Comparison of ENCODE assay signal across 8 cellular contexts in genomic region chr11:47766363-47767227, GRCh38. TPM values are rescaled to one million over a fixed set of nuclear protein-coding genes. Genes with fewer than 3 reads are reported as not detected.
A peak's percentile ranks its signal among the peaks of the same experiment; 100 is the strongest.
DNase-seq lines count a peak whose midpoint lies in the region; ATAC-seq and TF ChIP-seq lines count a peak whose summit lies in the region.

No MANE protein-coding gene starts in this region.

- ATAC-seq in GM18909 (IDR thresholded peaks at IDR 0.05; ENCODE audit: poor library complexity, unreplicated experiment) = peak; percentile 38
- peak; percentile 34 for ATAC-seq in HG03175 (IDR thresholded peaks at IDR 0.05; ENCODE audit: unreplicated experiment)
- ATAC-seq in PC-3 = peak; percentile 18
- peak; percentile 57 for ATAC-seq in activated T-helper 17 cell treated with anti-CD3 and anti-CD28 coated beads, Interleukin-2, amount 50 U/mL, for 72 hours (replicated peaks)
- peak; percentile 53 for ATAC-seq in stimulated activated naive CD8-positive, alpha-beta T cell treated with anti-CD3 and anti-CD28 coated beads, Interleukin-15, Interleukin-2, amounts not matched to agents 100 U/mL and 50 U/mL, for 24 hours

- no peaks in the 10 kb centered on the region for H3K9me3 Mint-ChIP-seq in activated T-helper 17 cell treated with anti-CD3 and anti-CD28 coated beads, Interleukin-2, amount 50 U/mL, for 72 hours
- H3K9me3 Mint-ChIP-seq in nephron progenitor cell = no peaks in the 10 kb centered on the region

- CTCF ChIA-PET in PC-3 (lab: Charles Lee) = no interaction called here

- no peaks in the 10 kb centered on the region for H3K9me3 ChIP-seq in PC-3 (ENCODE audit: low read length)

- peaks cover 22% of the 10 kb centered on the region for H3K36me3 ChIP-seq in PC-3 (ENCODE audit: low read depth, low read length)

- H3K27ac ChIP-seq in PC-3 (ENCODE audit: low read length) = peak overlapping the region; percentile 73

- BruUV-seq in PC-3 (replicated peaks; lab: Mats Ljungman, UMichigan) = TSS peak; percentile 43

- no peaks in the 10 kb centered on the region for H3K27me3 Mint-ChIP-seq in activated T-helper 17 cell treated with anti-CD3 and anti-CD28 coated beads, Interleukin-2, amount 50 U/mL, for 72 hours
- H3K27me3 Mint-ChIP-seq in nephron progenitor cell (ENCODE audit: low read depth, poor library complexity) = no peaks in the 10 kb centered on the region

- no peaks in the 10 kb centered on the region for H3F3A ChIP-seq in PC-3 (ENCODE audit: low read length, unreplicated experiment)

- peak overlapping the region; percentile 41 for H2AFZ ChIP-seq in PC-3 (ENCODE audit: low read length)

- H3K4me3 ChIP-seq in PC-3 (ENCODE audit: low read length) (peak overlapping the region; percentile 99), fibroblast of pulmonary artery (replicated peaks; ENCODE audit: low read depth, low read length) (peak overlapping the region; percentile 95)

- H3K27me3 ChIP-seq in PC-3 (ENCODE audit: low read length) = no peaks in the 10 kb centered on the region

- H3K36me3 Mint-ChIP-seq in activated T-helper 17 cell treated with anti-CD3 and anti-CD28 coated beads, Interleukin-2, amount 50 U/mL, for 72 hours (ENCODE audit: low read depth) = peaks cover 50% of the 10 kb centered on the region
- peaks cover 24% of the 10 kb centered on the region for H3K36me3 Mint-ChIP-seq in nephron progenitor cell (ENCODE audit: low read depth)

- intact Hi-C loops in PC-3 (cut with micrococcal nuclease) = loop anchor here (5.0 kb wide), 2 partner anchors 81 to 124 kb away; partner anchors contain the start of genes MTCH2 and NUP160

- H3K27ac Mint-ChIP-seq in activated T-helper 17 cell treated with anti-CD3 and anti-CD28 coated beads, Interleukin-2, amount 50 U/mL, for 72 hours = peak overlapping the region; percentile 99
- H3K27ac Mint-ChIP-seq in nephron progenitor cell = peak overlapping the region; percentile 99

- peaks cover 62% of the 10 kb centered on the region for H3K79me2 ChIP-seq in PC-3 (ENCODE audit: low read length)

- peaks cover 16% of the 10 kb centered on the region for H3K4me1 ChIP-seq in PC-3 (ENCODE audit: insufficient read depth, low read length)

- POLR2A ChIA-PET in PC-3 (lab: Charles Lee; ENCODE audit: unreplicated experiment) = interaction anchor here (0.6 kb wide), 1 partner anchor 547 kb away, joined by 3 read pairs; no protein-coding TSS in a partner anchor

- H4K20me1 ChIP-seq in PC-3 (ENCODE audit: low read length) = peaks cover 14% of the 10 kb centered on the region

- H3K9me2 ChIP-seq in PC-3 (replicated peaks; ENCODE audit: low read length) = no peaks in the 10 kb centered on the region

- DNase-seq in AML-193 (lab: John Stamatoyannopoulos, UW) (peak; percentile 35 to 40), PC-3 (peak; percentile 39), fibroblast of pulmonary artery (ENCODE audit: low read depth) (peak; percentile 62), nephron progenitor cell (peak; percentile 46)
- peak; percentile 79 for DNase-seq in stimulated activated naive CD8-positive, alpha-beta T cell treated with anti-CD3 and anti-CD28 coated beads, Interleukin-15, Interleukin-2, amounts not matched to agents 100 U/mL and 50 U/mL, for 24 hours

- peaks cover 10% of the 10 kb centered on the region for H3K4me1 Mint-ChIP-seq in activated T-helper 17 cell treated with anti-CD3 and anti-CD28 coated beads, Interleukin-2, amount 50 U/mL, for 72 hours
- H3K4me1 Mint-ChIP-seq in nephron progenitor cell = peaks cover 38% of the 10 kb centered on the region

- H3K4me3 Mint-ChIP-seq in activated T-helper 17 cell treated with anti-CD3 and anti-CD28 coated beads, Interleukin-2, amount 50 U/mL, for 72 hours = peak overlapping the region; percentile 96
- H3K4me3 Mint-ChIP-seq in nephron progenitor cell = peak overlapping the region; percentile 91

- peak overlapping the region; percentile 98 for H3K4me2 ChIP-seq in PC-3 (ENCODE audit: low read length)

- no peak for TF ChIP-seq CTCF in PC-3 (conservative IDR thresholded peaks at IDR 0.05; ENCODE audit: low read depth, low read length)
- TF ChIP-seq CTCF in fibroblast of pulmonary artery (IDR thresholded peaks at IDR 0.05; ENCODE audit: low read length, missing control alignments) = no peak
- TF ChIP-seq CTCF in nephron progenitor cell (IDR thresholded peaks at IDR 0.05) = no peak

- H3K9ac ChIP-seq in PC-3 (ENCODE audit: low read length) = peak overlapping the region; percentile 99

RNA-seq across cellular contexts. Expression of gene FNBP4, which starts 0.5 kb away (rescaled TPM):
- total RNA-seq in PC-3 (2014; rRNA removed) = 37.4 and 60.1 TPM in 2 replicates
- total RNA-seq in activated T-helper 17 cell treated with anti-CD3 and anti-CD28 coated beads, Interleukin-2, amount 50 U/mL, for 72 hours = 100 to 1,000 TPM; 114 to 142 TPM

RNA-seq across cellular contexts. Expression of gene AGBL2, which starts 51.4 kb away (rescaled TPM):
- 1.8 TPM in 1 of 2 replicates, not detected in the other for total RNA-seq in PC-3 (2014; rRNA removed)
- 1 to 10 TPM; 3.7 to 8.6 TPM for total RNA-seq in activated T-helper 17 cell treated with anti-CD3 and anti-CD28 coated beads, Interleukin-2, amount 50 U/mL, for 72 hours

Comparison
In these comparisons a context has a peak if more than half of its experiments do, and no peak if none do; other contexts are left out.
1. Peak in every context shown above with its lines: DNase-seq, ATAC-seq, H3K4me3 ChIP-seq and H3K27ac ChIP-seq.